8 cellular contexts compared by ENCODE assay signal in the genomic region with DNA sequence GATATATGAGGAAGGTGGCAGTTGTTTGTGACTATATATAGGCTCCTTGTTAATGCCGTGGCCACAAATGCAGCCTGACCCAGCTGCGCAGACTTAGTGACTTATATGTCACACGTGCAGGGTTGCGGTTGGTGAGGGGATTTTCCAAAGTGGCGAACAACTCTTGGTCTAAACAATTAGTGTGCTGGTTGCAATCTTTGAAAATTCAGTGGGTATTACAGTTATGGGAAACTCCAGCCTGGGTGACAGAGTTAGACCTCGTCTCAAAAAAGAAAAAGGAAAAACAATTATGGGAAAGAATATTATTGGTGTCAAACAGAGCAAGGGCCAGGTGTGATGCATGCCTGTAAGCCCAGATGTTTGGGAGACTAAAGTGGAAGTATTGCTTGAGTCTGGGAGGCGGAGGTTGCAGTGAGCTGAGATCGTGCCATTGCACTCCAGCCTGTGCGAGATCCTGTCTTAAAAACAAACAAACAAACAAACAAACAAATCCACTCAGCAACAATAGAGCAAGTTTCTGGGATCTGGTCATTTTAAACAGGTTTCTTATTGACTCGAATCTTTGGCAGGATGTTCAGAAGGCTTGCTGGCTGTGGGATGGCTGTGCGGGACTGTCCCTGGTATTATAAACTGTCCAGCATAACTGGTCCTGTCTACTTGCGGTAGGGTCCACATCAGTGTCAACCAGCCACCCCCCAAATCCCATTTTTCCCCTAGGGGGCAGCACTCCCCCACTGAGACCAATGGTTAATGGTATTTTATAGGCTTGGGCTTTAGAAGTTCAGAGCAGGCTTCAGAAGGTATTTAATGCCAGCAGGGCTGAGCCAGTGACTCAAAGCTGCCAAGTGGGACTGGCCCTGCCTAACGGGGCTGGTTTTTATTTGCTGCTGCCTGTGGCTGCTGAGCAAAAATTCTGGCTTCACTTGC. TPM values are rescaled to one million over a fixed set of nuclear protein-coding genes. Genes with fewer than 3 reads are reported as not detected.
DNase-seq lines count a peak whose midpoint lies in the region; ATAC-seq, FAIRE-seq and TF ChIP-seq lines count a peak whose summit lies in the region.

No MANE protein-coding gene starts in this region.

- no peaks in the 10 kb centered on the region for H4K20me1 ChIP-seq in DOHH2 (ENCODE audit: control insufficient read depth, insufficient read depth, low read depth, low read length)

- H3K27ac ChIP-seq in DOHH2 (ENCODE audit: low read depth, low read length), result peak overlapping the region; percentile 99

- H3K27me3 ChIP-seq in DOHH2 (ENCODE audit: control insufficient read depth, low read length), result no peaks in the 10 kb centered on the region

- ATAC-seq in GM21367 (IDR thresholded peaks at IDR 0.05; ENCODE audit: unreplicated experiment), result peak; percentile 69

- TF ChIP-seq CTCF in DOHH2 (IDR thresholded peaks at IDR 0.05; ENCODE audit: low read depth, low read length, poor library complexity, severe bottlenecking) (peak; percentile 86), fibroblast of the aortic adventitia (IDR thresholded peaks at IDR 0.05; ENCODE audit: insufficient read depth, low read length) (peak; percentile 79), osteocyte (IDR thresholded peaks at IDR 0.05) (peak; percentile 62), type B pancreatic cell (conservative IDR thresholded peaks at IDR 0.05) (peak; percentile 78)

- H3K9me2 ChIP-seq in DOHH2 (replicated peaks; ENCODE audit: control insufficient read depth, low read length), result no peaks in the 10 kb centered on the region

- no peaks in the 10 kb centered on the region for H3K9me3 ChIP-seq in DOHH2 (ENCODE audit: control insufficient read depth, insufficient read depth, low read length)

- H3K4me2 ChIP-seq in DOHH2 (ENCODE audit: low read length), result peak overlapping the region; percentile 84

- H3K4me1 ChIP-seq in DOHH2 (ENCODE audit: control insufficient read depth, low read length), result peaks cover 54% of the 10 kb centered on the region

- H3F3A ChIP-seq in DOHH2 (ENCODE audit: control insufficient read depth, insufficient read depth), result peaks cover 32% of the 10 kb centered on the region

- 0 out of 2 replicates have a peak, but pooled peaks cover 5% of the 10 kb centered on the region for H3K79me2 ChIP-seq in DOHH2 (ENCODE audit: control insufficient read depth, low read length)

- H3K27ac Mint-ChIP-seq in osteocyte (ENCODE audit: unreplicated experiment) (no peak overlapping the region), type B pancreatic cell (peak overlapping the region; percentile 48)

- no peaks in the 10 kb centered on the region for H3K4me1 Mint-ChIP-seq in osteocyte (ENCODE audit: unreplicated experiment)
- peaks cover 3% of the 10 kb centered on the region for H3K4me1 Mint-ChIP-seq in type B pancreatic cell (ENCODE audit: unreplicated experiment)

- H3K4me3 Mint-ChIP-seq in osteocyte (ENCODE audit: unreplicated experiment) (no peak overlapping the region), type B pancreatic cell (no peak overlapping the region)

- FAIRE-seq in HTR-8/SVneo (lab: Jason Lieb, UNC), result peak; percentile 68

- H3K4me3 ChIP-seq in DOHH2 (ENCODE audit: low read length), result peak overlapping the region; percentile 67
- no peak overlapping the region for H3K4me3 ChIP-seq in fibroblast of the aortic adventitia (ENCODE audit: low read depth, low read length)

- no peaks in the 10 kb centered on the region for H3K9me3 Mint-ChIP-seq in osteocyte (ENCODE audit: unreplicated experiment)
- H3K9me3 Mint-ChIP-seq in type B pancreatic cell, result no peaks in the 10 kb centered on the region

- DNase-seq in HTR-8/SVneo (ENCODE audit: insufficient read length, low spot score) (peak; percentile 76), RKO (ENCODE audit: low spot score) (peak; percentile 79), activated T-helper 1 cell treated with Interleukin-2 at 50 U/mL for 16 hours (ENCODE audit: low read depth) (peak; percentile 54), fibroblast of the aortic adventitia (ENCODE audit: low read depth) (peak; percentile 87), osteocyte (ENCODE audit: extremely low spot score, unreplicated experiment) (peak; percentile 87), type B pancreatic cell (ENCODE audit: extremely low spot score, unreplicated experiment) (no peak)

- peaks cover 51% of the 10 kb centered on the region for H3K36me3 ChIP-seq in DOHH2 (ENCODE audit: control insufficient read depth, low read length)

- H3K27me3 Mint-ChIP-seq in osteocyte (ENCODE audit: unreplicated experiment), result no peaks in the 10 kb centered on the region
- H3K27me3 Mint-ChIP-seq in type B pancreatic cell, result no peaks in the 10 kb centered on the region

- H3K36me3 Mint-ChIP-seq in osteocyte (ENCODE audit: unreplicated experiment), result peaks cover 8% of the 10 kb centered on the region
- H3K36me3 Mint-ChIP-seq in type B pancreatic cell, result no peaks in the 10 kb centered on the region

RNA-seq across cellular contexts. Expression of gene RELB, which starts 15.4 kb away (rescaled TPM):
- total RNA-seq in fibroblast of the aortic adventitia (ENCODE audit: low replicate concordance) (3.4 and 5.9 TPM in 2 replicates), osteocyte (14.3 and 15.1 TPM in 2 replicates), type B pancreatic cell (ENCODE audit: low replicate concordance) (6.9 and 8.4 TPM in 2 replicates)

RNA-seq across cellular contexts. Expression of gene CLASRP, which starts 22.2 kb away (rescaled TPM):
- total RNA-seq in fibroblast of the aortic adventitia (ENCODE audit: low replicate concordance) (14.1 and 32.4 TPM in 2 replicates), osteocyte (77.8 and 81.5 TPM in 2 replicates), type B pancreatic cell (ENCODE audit: low replicate concordance) (80.4 and 111 TPM in 2 replicates)

RNA-seq across cellular contexts. Expression of gene ZNF296, which starts 59.6 kb away (rescaled TPM):
- total RNA-seq in fibroblast of the aortic adventitia (ENCODE audit: low replicate concordance) (0.27 TPM in 1 of 2 replicates, not detected in the other), osteocyte (0.68 and 0.70 TPM in 2 replicates), type B pancreatic cell (ENCODE audit: low replicate concordance) (2.2 and 3.7 TPM in 2 replicates)
